Comparison of ENCODE assay signal across 27 cellular contexts in genomic region chr11:130031945-130032344, GRCh38. TPM values are rescaled to one million over a fixed set of nuclear protein-coding genes. Genes with fewer than 3 reads are reported as not detected.
A peak's percentile ranks its signal among the peaks of the same experiment; 100 is the strongest.
DNase-seq lines count a peak whose midpoint lies in the region; ATAC-seq, FAIRE-seq and TF ChIP-seq lines count a peak whose summit lies in the region.
"Had no signal": no experiment of that assay in that cellular context is flagged by ENCODE, and none has a peak within 500 bp of the region (broad histone marks: within the 10 kb centered on the region; RNA-seq: fewer than 3 reads in every experiment).

No MANE protein-coding gene starts in this region.

- H3K18ac ChIP-seq in IMR-90 (ENCODE audit: low read depth, low read length), result no peak overlapping the region

- H3K79me2 ChIP-seq in K562 (ENCODE audit: control insufficient read depth, insufficient read depth, low read length), result no peaks in the 10 kb centered on the region

- no peak overlapping the region for H2AFZ ChIP-seq in IMR-90 (replicated peaks; ENCODE audit: low read length, poor library complexity)
- H2AFZ ChIP-seq in K562 (ENCODE audit: low read depth, low read length), result no peak overlapping the region

- CTCF ChIA-PET in IMR-90 (lab: Yijun Ruan, JAX), result interaction anchor here (0.7 kb wide), 1 partner anchor 819 kb away, joined by 3 read pairs; no protein-coding TSS in a partner anchor
- CTCF ChIA-PET in K562 (lab: Yijun Ruan, JAX; ENCODE audit: low intra/inter-chr PET ratio), result no interaction called here

- TF ChIP-seq CTCF in IMR-90 (conservative IDR thresholded peaks at IDR 0.05; ENCODE audit: low read depth, low read length), result no peak
- TF ChIP-seq CTCF in K562 (IDR thresholded peaks at IDR 0.05 in 2 of 3, conservative IDR thresholded peaks at IDR 0.05 in 1 of 3; ENCODE audit: insufficient read depth in 2 of 3, low read depth in 1 of 3, low read length in 3 of 3), result no peak

- BruUV-seq in IMR-90 (replicated peaks; lab: Mats Ljungman, UMichigan) (no TSS peak), K562 (replicated peaks; lab: Mats Ljungman, UMichigan) (no TSS peak)

- TF ChIP-seq EP300 in K562 (IDR thresholded peaks at IDR 0.05; ENCODE audit: low read length), result no peak

- H2BK20ac ChIP-seq in IMR-90 (ENCODE audit: low read depth, low read length), result no peak overlapping the region

- in situ Hi-C loops in IMR-90 (cut with MboI; ENCODE audit: low sequenced_read_pairs), result no loop called here
- in situ Hi-C loops in K562 (cut with MboI), result loop anchor here (10.0 kb wide), 1 partner anchor 1513 kb away; no protein-coding TSS in a partner anchor

- H3K4me3 Mint-ChIP-seq in CD4-positive, CD25-positive, alpha-beta regulatory T cell, result no peak overlapping the region
- H3K4me3 Mint-ChIP-seq in stimulated activated effector memory CD8-positive, alpha-beta T cell treated with anti-CD3 and anti-CD28 coated beads, Interleukin-12 subunit alpha, Interleukin-12 subunit beta, amount 100 ng/mL, for 72 hours, result no peak overlapping the region
- H3K4me3 Mint-ChIP-seq: CD4-positive, alpha-beta memory T cell had no signal

- no peak overlapping the region for H2AK9ac ChIP-seq in IMR-90 (replicated peaks; ENCODE audit: low read depth, low read length, poor library complexity)

- no peak for ATAC-seq in CD4-positive, CD25-positive, alpha-beta regulatory T cell (ENCODE audit: low read depth in 2 of 2)
- no peak; the same call in 1 of the 2 replicates for ATAC-seq in IMR-90 (ENCODE audit: low read depth)
- peak; percentile 25; the same call in 1 of the 3 replicates for ATAC-seq in K562
- ATAC-seq in esophagus mucosa, result peak; percentile 46
- no peak for ATAC-seq in GM21529 (IDR thresholded peaks at IDR 0.05; ENCODE audit: unreplicated experiment)
- ATAC-seq in stimulated activated effector memory CD8-positive, alpha-beta T cell treated with anti-CD3 and anti-CD28 coated beads, Interleukin-12 subunit alpha, Interleukin-12 subunit beta, amount 100 ng/mL, for 72 hours, result no peak
- ATAC-seq in GM18520 (IDR thresholded peaks at IDR 0.05; ENCODE audit: unreplicated experiment), result no peak
- ATAC-seq: A549, PC-3, Right ventricle myocardium inferior had no signal

- FAIRE-seq in K562 (lab: Jason Lieb, UNC), result no peak
- FAIRE-seq: A549, G401.6, H54, HTR-8/SVneo had no signal

- no peak overlapping the region for H2BK120ac ChIP-seq in IMR-90 (ENCODE audit: low read depth, low read length)

- H3K4me1 ChIP-seq in CD4-positive, CD25-positive, alpha-beta regulatory T cell (ENCODE audit: control insufficient read depth, insufficient read depth, low read length, poor library complexity, severe bottlenecking), result no peaks in the 10 kb centered on the region
- H3K4me1 ChIP-seq in IMR-90 (ENCODE audit: control insufficient read depth, insufficient read depth, low read length) (no peaks in the 10 kb centered on the region), K562 (replicated peaks in 1 of 2; ENCODE audit: control insufficient read depth in 2 of 2, insufficient read depth in 2 of 2, low read length in 2 of 2) (peaks cover 0 to 4% of the 10 kb centered on the region in 2 experiments; a peak in 1 of 5 replicates)
- H3K4me1 ChIP-seq: SJCRH30 had no signal

- peaks cover 17% of the 10 kb centered on the region for H3K27me3 Mint-ChIP-seq in CD4-positive, CD25-positive, alpha-beta regulatory T cell

- no peak for DNase-seq in CD4-positive, CD25-positive, alpha-beta regulatory T cell
- no peak for DNase-seq in IMR-90
- no peak for DNase-seq in K562 (ENCODE audit: extremely low read depth in 1 of 4, low spot score in 3 of 4)
- no peak for DNase-seq in stimulated activated effector memory CD8-positive, alpha-beta T cell treated with anti-CD3 and anti-CD28 coated beads, Interleukin-12 subunit alpha, Interleukin-12 subunit beta, amount 100 ng/mL, for 72 hours (ENCODE audit: low spot score in 2 of 2)
- DNase-seq: AML-193; CD4-positive, alpha-beta memory T cell; COR-L47; NCI-H1048; NCI-H1417; NCI-H1694; NCI-H2029 treated with DMSO at 0.1 percent for 48 hours; NCI-H446 treated with DMSO at 0.1 percent for 48 hours; NCI-H526; NCI-H82; NK-92 treated with Interleukin-12 subunit alpha and Interleukin-12 subunit beta, amount 100 ng/mL, for 24 hours; PC-3; SJCRH30; T-helper 1 cell had no signal

- no peak overlapping the region for H4K91ac ChIP-seq in IMR-90 (ENCODE audit: insufficient read depth, low read depth, low read length)

- no peaks in the 10 kb centered on the region for H3K4me1 Mint-ChIP-seq in CD4-positive, CD25-positive, alpha-beta regulatory T cell
- no peaks in the 10 kb centered on the region for H3K4me1 Mint-ChIP-seq in stimulated activated effector memory CD8-positive, alpha-beta T cell treated with anti-CD3 and anti-CD28 coated beads, Interleukin-12 subunit alpha, Interleukin-12 subunit beta, amount 100 ng/mL, for 72 hours
- H3K4me1 Mint-ChIP-seq: CD4-positive, alpha-beta memory T cell had no signal

- no peak overlapping the region for H3K27ac ChIP-seq in CD4-positive, CD25-positive, alpha-beta regulatory T cell (ENCODE audit: insufficient read depth, low read length, poor library complexity, severe bottlenecking)
- H3K27ac ChIP-seq in IMR-90 (ENCODE audit: insufficient read depth, low read length) (no peak overlapping the region), K562 (ENCODE audit: extremely low read depth, low read depth, low read length) (no peak overlapping the region)
- H3K27ac ChIP-seq: A549; BLaER1 treated with 17β-estradiol and CSF1 and Interleukin-3, amounts not matched to agents 10 nM and 100 nM; SJCRH30 had no signal

- H3K9me3 ChIP-seq in CD4-positive, CD25-positive, alpha-beta regulatory T cell (ENCODE audit: control insufficient read depth in 2 of 2, low read length in 2 of 2), result no peaks in the 10 kb centered on the region
- no peaks in the 10 kb centered on the region for H3K9me3 ChIP-seq in IMR-90 (ENCODE audit: control insufficient read depth, insufficient read depth, low read length)
- H3K9me3 ChIP-seq in K562 (replicated peaks; ENCODE audit: control insufficient read depth, insufficient read depth, low read depth, low read length), result no peaks in the 10 kb centered on the region
- H3K9me3 ChIP-seq: A549, SJCRH30 had no signal

- H3K4me2 ChIP-seq in IMR-90 (ENCODE audit: low read depth, low read length) (no peak overlapping the region), K562 (ENCODE audit: insufficient read depth, low read length) (no peak overlapping the region)
- H3K4me2 ChIP-seq: A549; BLaER1 treated with 17β-estradiol and CSF1 and Interleukin-3, amounts not matched to agents 10 nM and 100 nM had no signal

- H3K36me3 ChIP-seq in CD4-positive, CD25-positive, alpha-beta regulatory T cell (ENCODE audit: control insufficient read depth, insufficient read depth, low read length), result no peaks in the 10 kb centered on the region
- H3K36me3 ChIP-seq in IMR-90 (ENCODE audit: control insufficient read depth, insufficient read depth, low read length) (no peaks in the 10 kb centered on the region), K562 (ENCODE audit: control insufficient read depth, insufficient read depth, low read length) (no peaks in the 10 kb centered on the region)
- H3K36me3 ChIP-seq: BLaER1 treated with 17β-estradiol and CSF1 and Interleukin-3, amounts not matched to agents 10 nM and 100 nM; SJCRH30 had no signal

- H3K9ac ChIP-seq in IMR-90 (ENCODE audit: low read depth, low read length), result no peak overlapping the region
- no peak overlapping the region for H3K9ac ChIP-seq in K562 (ENCODE audit: insufficient read depth in 1 of 2, low read depth in 2 of 2, low read length in 2 of 2)
- H3K9ac ChIP-seq: BLaER1 treated with 17β-estradiol and CSF1 and Interleukin-3, amounts not matched to agents 10 nM and 100 nM had no signal

- intact Hi-C loops in IMR-90 (cut with micrococcal nuclease) (no loop called here), K562 (cut with micrococcal nuclease) (no loop called here)

- no peak overlapping the region for H4K5ac ChIP-seq in IMR-90 (ENCODE audit: low read depth, low read length)

- no peaks in the 10 kb centered on the region for H3K9me3 Mint-ChIP-seq in CD4-positive, CD25-positive, alpha-beta regulatory T cell
- H3K9me3 Mint-ChIP-seq in stimulated activated effector memory CD8-positive, alpha-beta T cell treated with anti-CD3 and anti-CD28 coated beads, Interleukin-12 subunit alpha, Interleukin-12 subunit beta, amount 100 ng/mL, for 72 hours, result no peaks in the 10 kb centered on the region
- H3K9me3 Mint-ChIP-seq: CD4-positive, alpha-beta memory T cell had no signal

- no peaks in the 10 kb centered on the region for H3K79me1 ChIP-seq in IMR-90 (ENCODE audit: low read depth in 1 of 2, low read length in 2 of 2)

- TF ChIP-seq POLR2A in IMR-90 (IDR thresholded peaks at IDR 0.05; ENCODE audit: low read depth, low read length) (no peak), K562 (conservative IDR thresholded peaks at IDR 0.05) (no peak)

- no peaks in the 10 kb centered on the region for H3K36me3 Mint-ChIP-seq in CD4-positive, CD25-positive, alpha-beta regulatory T cell
- H3K36me3 Mint-ChIP-seq in stimulated activated effector memory CD8-positive, alpha-beta T cell treated with anti-CD3 and anti-CD28 coated beads, Interleukin-12 subunit alpha, Interleukin-12 subunit beta, amount 100 ng/mL, for 72 hours, result no peaks in the 10 kb centered on the region
- H3K36me3 Mint-ChIP-seq: CD4-positive, alpha-beta memory T cell had no signal

- no peak overlapping the region for H3K4me3 ChIP-seq in CD4-positive, CD25-positive, alpha-beta regulatory T cell (ENCODE audit: low read depth, low read length)
- H3K4me3 ChIP-seq in IMR-90 (ENCODE audit: insufficient read depth, low read depth, low read length) (no peak overlapping the region), K562 (no peak overlapping the region)
- H3K4me3 ChIP-seq: A549; BLaER1 treated with 17β-estradiol and CSF1 and Interleukin-3, amounts not matched to agents 10 nM and 100 nM; SJCRH30 had no signal

- H4K20me1 ChIP-seq in IMR-90 (ENCODE audit: insufficient read depth, low read length), result no peaks in the 10 kb centered on the region
- no peaks in the 10 kb centered on the region for H4K20me1 ChIP-seq in K562 (replicated peaks; ENCODE audit: control insufficient read depth, insufficient read depth, low read length)
- H4K20me1 ChIP-seq: BLaER1 treated with 17β-estradiol and CSF1 and Interleukin-3, amounts not matched to agents 10 nM and 100 nM had no signal

- TF ChIP-seq RAD21 in IMR-90 (IDR thresholded peaks at IDR 0.05; ENCODE audit: low read length), result no peak
- TF ChIP-seq RAD21 in K562 (CRISPR knock-in tag; conservative IDR thresholded peaks at IDR 0.05 in 1 of 2, IDR thresholded peaks at IDR 0.05 in 1 of 2), result no peak

- H3K23ac ChIP-seq in IMR-90 (ENCODE audit: low read depth, low read length), result no peak overlapping the region

- no CpG with 5 or more reads among the region's 2 CpGs for WGBS in IMR-90 (ENCODE audit: extremely low coverage in 2 of 2, insufficient read length in 1 of 2), 2 experiments
- WGBS in K562 (ENCODE audit: insufficient coverage, low coverage, missing lambda C conversion rate), result 58% methylated on average over 2 of the region's 2 CpGs

- dilution Hi-C loops in IMR-90 (cut with HindIII; ENCODE audit: low sequenced_read_pairs, unreplicated experiment), result no loop called here

- H4K8ac ChIP-seq in IMR-90 (ENCODE audit: low read depth in 2 of 2, low read length in 2 of 2), result no peak overlapping the region

- peak overlapping the region in 2 of 3 donors; percentile 8 to 65 for H3K27ac Mint-ChIP-seq in CD4-positive, CD25-positive, alpha-beta regulatory T cell
- no peak overlapping the region for H3K27ac Mint-ChIP-seq in stimulated activated effector memory CD8-positive, alpha-beta T cell treated with anti-CD3 and anti-CD28 coated beads, Interleukin-12 subunit alpha, Interleukin-12 subunit beta, amount 100 ng/mL, for 72 hours
- H3K27ac Mint-ChIP-seq: CD4-positive, alpha-beta memory T cell had no signal

- H3K9me1 ChIP-seq in IMR-90 (ENCODE audit: insufficient read depth, low read length) (no peaks in the 10 kb centered on the region), K562 (ENCODE audit: control insufficient read depth, insufficient read depth, low read length) (no peaks in the 10 kb centered on the region)

- no peak overlapping the region for H2BK15ac ChIP-seq in IMR-90 (ENCODE audit: low read depth, low read length)

- H3K56ac ChIP-seq in IMR-90 (ENCODE audit: extremely low read depth, insufficient read depth, low read length), result no peak overlapping the region

- H3K27me3 ChIP-seq in CD4-positive, CD25-positive, alpha-beta regulatory T cell (ENCODE audit: control insufficient read depth, insufficient read depth, low read length), result no peaks in the 10 kb centered on the region
- H3K27me3 ChIP-seq in IMR-90 (ENCODE audit: control insufficient read depth, insufficient read depth, low read length), result no peaks in the 10 kb centered on the region
- no peaks in the 10 kb centered on the region for H3K27me3 ChIP-seq in K562 (ENCODE audit: control insufficient read depth in 2 of 2, insufficient read depth in 2 of 2, low read length in 2 of 2)
- H3K27me3 ChIP-seq: SJCRH30 had no signal

- no peak overlapping the region for H2AK5ac ChIP-seq in IMR-90 (ENCODE audit: low read depth, low read length)

- H3K14ac ChIP-seq in IMR-90 (replicated peaks; ENCODE audit: low read depth, low read length), result no peak overlapping the region

- H2BK5ac ChIP-seq in IMR-90 (ENCODE audit: low read depth, low read length, poor library complexity, severe bottlenecking), result no peak overlapping the region

- H3K4ac ChIP-seq in IMR-90 (ENCODE audit: low read depth, low read length), result no peak overlapping the region

- POLR2A ChIA-PET in IMR-90 (lab: Charles Lee; ENCODE audit: unreplicated experiment), result interaction anchor here (0.6 kb wide), 1 partner anchor 28 kb away, joined by 5 read pairs; no protein-coding TSS in a partner anchor
- POLR2A ChIA-PET in K562 (lab: Yijun Ruan, JAX), result interaction anchor here (0.8 to 1.0 kb wide), 2 partner anchors 28 to 118 kb away, joined by 3 read pairs; no protein-coding TSS in a partner anchor

RNA-seq across cellular contexts. Expression of gene PRDM10, which starts 29.3 kb away (rescaled TPM):
- total RNA-seq in CD4-positive, CD25-positive, alpha-beta regulatory T cell, result 15.8 TPM
- polyA plus RNA-seq in CD4-positive, CD25-positive, alpha-beta regulatory T cell, result 1 to 10 TPM; 2.6 to 3.0 (median 2.7) TPM
- total RNA-seq in IMR-90 (2012; rRNA removed) (6.5 and 6.7 TPM in 2 replicates), K562 (2014; rRNA removed) (4.7 and 5.1 TPM in 2 replicates), K562 (2014; rRNA removed; fragmentation: Illumina TruSeq; extraction: Trizol) (4.3 and 4.4 TPM in 2 replicates), K562 (2015; rRNA removed; fragmentation: Illumina TruSeq; extraction: Trizol) (4.9 TPM in 2 replicates), K562 (2021) (8.9 and 9.3 TPM in 2 replicates), esophagus mucosa (10.0 TPM)
- polyA plus RNA-seq in IMR-90 (2012; rRNA removed) (3.1 and 4.5 TPM in 2 replicates), K562 (2011; rRNA removed) (4.5 and 7.0 TPM in 2 replicates), K562 (2014; fragmentation: Illumina TruSeq; extraction: Trizol) (4.9 and 6.7 TPM in 2 replicates), K562 (2014; fragmentation: Nextera tagmentation; extraction: Ambion mirVana) (under 1 TPM; 0.89 to 0.94 TPM), K562 (2014; rRNA removed) (3.1 and 4.2 TPM in 2 replicates)
- 1.8 TPM in 2 replicates for polyA plus RNA-seq in IMR-90 (2012; cell fraction: cytosol; rRNA removed)
- 16.1 and 20.0 TPM in 2 replicates for polyA plus RNA-seq in IMR-90 (2012; cell fraction: nucleus; rRNA removed; ENCODE audit: low replicate concordance)
- total RNA-seq in K562 (2011; cell fraction: chromatin; rRNA removed; ENCODE audit: low replicate concordance), result 43.6 and 51.3 TPM in 2 replicates
- total RNA-seq in K562 (2011; cell fraction: nucleolus; rRNA removed), result 17.5 and 22.8 TPM in 2 replicates
- 9.8 and 24.3 TPM in 2 replicates for total RNA-seq in K562 (2011; cell fraction: nucleoplasm; rRNA removed)
- 10.6 and 14.2 TPM in 2 replicates for polyA plus RNA-seq in K562 (2011; cell fraction: cytosol; rRNA removed)
- 10.6 and 27.2 TPM in 2 replicates for polyA plus RNA-seq in K562 (2011; cell fraction: nucleus; rRNA removed)
- 2.6 and 3.4 TPM in 2 replicates for polyA plus RNA-seq in K562 (2012)
- polyA minus RNA-seq in K562 (2011; rRNA and poly(A)+ RNA removed), result 14.6 and 17.6 TPM in 2 replicates
- 10.1 and 14.1 TPM in 2 replicates for polyA minus RNA-seq in K562 (2011; cell fraction: cytosol; rRNA and poly(A)+ RNA removed)
- polyA minus RNA-seq in K562 (2011; cell fraction: nucleus; rRNA and poly(A)+ RNA removed), result 8.3 and 11.3 TPM in 2 replicates

RNA-seq across cellular contexts. Expression of gene APLP2, which starts 37.7 kb away (rescaled TPM):
- total RNA-seq in CD4-positive, CD25-positive, alpha-beta regulatory T cell, result 53.3 TPM
- polyA plus RNA-seq in CD4-positive, CD25-positive, alpha-beta regulatory T cell, result 10 to 100 TPM; 72.7 to 86.6 (median 78.1) TPM
- total RNA-seq in IMR-90 (2012; rRNA removed), result 127 and 134 TPM in 2 replicates
- 210 and 235 TPM in 2 replicates for polyA plus RNA-seq in IMR-90 (2012; rRNA removed)
- 149 and 158 TPM in 2 replicates for polyA plus RNA-seq in IMR-90 (2012; cell fraction: cytosol; rRNA removed)
- 87.7 and 134 TPM in 2 replicates for polyA plus RNA-seq in IMR-90 (2012; cell fraction: nucleus; rRNA removed; ENCODE audit: low replicate concordance)
- 172 and 218 TPM in 2 replicates for total RNA-seq in K562 (2011; cell fraction: chromatin; rRNA removed; ENCODE audit: low replicate concordance)
- total RNA-seq in K562 (2011; cell fraction: nucleolus; rRNA removed), result 144 and 155 TPM in 2 replicates
- total RNA-seq in K562 (2011; cell fraction: nucleoplasm; rRNA removed), result 223 and 231 TPM in 2 replicates
- 112 and 119 TPM in 2 replicates for total RNA-seq in K562 (2014; rRNA removed)
- 98.9 and 103 TPM in 2 replicates for total RNA-seq in K562 (2014; rRNA removed; fragmentation: Illumina TruSeq; extraction: Trizol)
- total RNA-seq in K562 (2015; rRNA removed; fragmentation: Illumina TruSeq; extraction: Trizol), result 113 and 118 TPM in 2 replicates
- 126 and 138 TPM in 2 replicates for total RNA-seq in K562 (2021)
- polyA plus RNA-seq in K562 (2011; rRNA removed), result 96.7 and 123 TPM in 2 replicates
- 49.3 and 68.5 TPM in 2 replicates for polyA plus RNA-seq in K562 (2011; cell fraction: cytosol; rRNA removed)
- 59.6 and 88.1 TPM in 2 replicates for polyA plus RNA-seq in K562 (2011; cell fraction: nucleus; rRNA removed)
- 118 and 143 TPM in 2 replicates for polyA plus RNA-seq in K562 (2012)
- polyA plus RNA-seq in K562 (2014; fragmentation: Illumina TruSeq; extraction: Trizol), result 153 and 164 TPM in 2 replicates
- polyA plus RNA-seq in K562 (2014; fragmentation: Nextera tagmentation; extraction: Ambion mirVana), result 10 to 100 TPM; 17.4 to 20.3 TPM
- 111 and 116 TPM in 2 replicates for polyA plus RNA-seq in K562 (2014; rRNA removed)
- polyA minus RNA-seq in K562 (2011; rRNA and poly(A)+ RNA removed), result 107 and 149 TPM in 2 replicates
- polyA minus RNA-seq in K562 (2011; cell fraction: cytosol; rRNA and poly(A)+ RNA removed), result 41.6 and 47.6 TPM in 2 replicates
- polyA minus RNA-seq in K562 (2011; cell fraction: nucleus; rRNA and poly(A)+ RNA removed), result 28.7 and 31.2 TPM in 2 replicates
- 124 TPM for total RNA-seq in esophagus mucosa

Comparison
In these comparisons a context has a peak if more than half of its experiments do, and no peak if none do; other contexts are left out.
1. ATAC-seq: peak in K562 (single experiment) and esophagus mucosa (single experiment); none in CD4-positive, CD25-positive, alpha-beta regulatory T cell (0 of 2), IMR-90 (single experiment), GM21529 (single experiment), stimulated activated effector memory CD8-positive, alpha-beta T cell treated with anti-CD3 and anti-CD28 coated beads, Interleukin-12 subunit alpha, Interleukin-12 subunit beta, amount 100 ng/mL, for 72 hours (single experiment) and GM18520 (single experiment).